In the genomic region with DNA sequence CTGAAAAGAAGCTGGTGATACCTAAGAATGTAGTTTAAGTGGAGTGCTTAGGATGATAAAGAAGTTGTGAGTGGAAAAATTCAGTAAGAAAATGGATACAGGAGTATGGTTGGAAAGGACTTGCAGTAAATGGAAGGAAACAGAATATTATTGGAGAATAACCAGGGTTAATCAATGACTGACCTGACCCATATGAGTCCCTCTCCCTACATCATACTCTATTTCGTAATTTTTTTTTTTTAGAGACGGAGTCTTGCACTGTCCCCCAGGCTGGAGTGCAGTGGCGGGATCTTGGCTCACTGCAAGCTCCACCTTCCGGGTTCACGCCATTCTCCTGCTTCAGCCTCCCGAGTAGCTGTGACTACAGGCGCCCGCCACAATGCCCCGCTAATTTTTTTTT, we compare ENCODE assay signal across 26 cellular contexts. TPM values are rescaled to one million over a fixed set of nuclear protein-coding genes. Genes with fewer than 3 reads are reported as not detected.
DNase-seq lines count a peak whose midpoint lies in the region; ATAC-seq, FAIRE-seq and TF ChIP-seq lines count a peak whose summit lies in the region.
"Had no signal": no experiment of that assay in that cellular context is flagged by ENCODE, and none has a peak within 500 bp of the region (broad histone marks: within the 10 kb centered on the region; RNA-seq: fewer than 3 reads in every experiment).

No MANE protein-coding gene starts in this region.

- TF ChIP-seq EP300 in HepG2 (IDR thresholded peaks at IDR 0.05; ENCODE audit: low read depth in 2 of 2, low read length in 2 of 2) (no peak), HepG2 (CRISPR knock-in tag; IDR thresholded peaks at IDR 0.05; ENCODE audit: borderline replicate concordance) (no peak), K562 (IDR thresholded peaks at IDR 0.05; ENCODE audit: low read length) (no peak)

- H3K9me2 ChIP-seq in GM23338 (ENCODE audit: insufficient read depth): no peaks in the 10 kb centered on the region

- POLR2A ChIA-PET in HepG2 (lab: Yijun Ruan, JAX): no interaction called here
- POLR2A ChIA-PET in K562 (lab: Yijun Ruan, JAX): interaction anchor here (0.9 kb wide), 1 partner anchor 14 kb away, joined by 3 read pairs; no protein-coding TSS in a partner anchor

- no peaks in the 10 kb centered on the region for H3K27me3 ChIP-seq in right lobe of liver
- no peaks in the 10 kb centered on the region for H3K27me3 ChIP-seq in HepG2 (ENCODE audit: control insufficient read depth in 1 of 2, insufficient read depth in 2 of 2, low read length in 2 of 2)
- no peaks in the 10 kb centered on the region for H3K27me3 ChIP-seq in GM23338 (ENCODE audit: insufficient read depth)
- no peaks in the 10 kb centered on the region for H3K27me3 ChIP-seq in K562 (ENCODE audit: control insufficient read depth in 2 of 2, insufficient read depth in 2 of 2, low read length in 2 of 2)
- H3K27me3 ChIP-seq: BLaER1 had no signal

- H3K4me3 ChIP-seq in right lobe of liver (no peak overlapping the region), HepG2 (replicated peaks in 1 of 3; ENCODE audit: insufficient read depth in 1 of 3, low read depth in 2 of 3, low read length in 3 of 3) (no peak overlapping the region), GM23338 (no peak overlapping the region), K562 (no peak overlapping the region)
- H3K4me3 ChIP-seq: BLaER1, HAP-1 had no signal

- H3K9ac ChIP-seq in HepG2 (ENCODE audit: insufficient read depth, low read depth, low read length) (no peak overlapping the region), K562 (ENCODE audit: insufficient read depth in 1 of 2, low read depth in 2 of 2, low read length in 2 of 2) (no peak overlapping the region)
- H3K9ac ChIP-seq: BLaER1 had no signal

- in situ Hi-C loops in HepG2 (cut with HindIII; ENCODE audit: extremely low pct_ligation_motif_present, low pct_unique_long_range_greater_than_20kb): no loop called here
- in situ Hi-C loops in K562 (cut with MboI): no loop called here

- H3K79me2 ChIP-seq in HepG2 (ENCODE audit: insufficient read depth, low read length) (no peaks in the 10 kb centered on the region), GM23338 (replicated peaks; ENCODE audit: insufficient read depth) (no peaks in the 10 kb centered on the region), K562 (ENCODE audit: control insufficient read depth, insufficient read depth, low read length) (no peaks in the 10 kb centered on the region)

- intact Hi-C loops in right lobe of liver (cut with DNase I): no loop called here
- intact Hi-C loops in HepG2 (cut with micrococcal nuclease; ENCODE audit: unreplicated experiment): no loop called here
- intact Hi-C loops in K562 (cut with micrococcal nuclease): no loop called here

- H3K4me3 Mint-ChIP-seq in GM23338: no peak overlapping the region
- H3K4me3 Mint-ChIP-seq: CD4-positive, alpha-beta T cell; HFFc6 had no signal

- H3K27me3 Mint-ChIP-seq in GM23338 (ENCODE audit: insufficient read depth, low read depth, poor library complexity): peaks cover 2% of the 10 kb centered on the region
- H3K27me3 Mint-ChIP-seq: CD4-positive, alpha-beta T cell had no signal

- H3K9me3 ChIP-seq in right lobe of liver (no peaks in the 10 kb centered on the region), HepG2 (ENCODE audit: low read length) (no peaks in the 10 kb centered on the region), K562 (replicated peaks; ENCODE audit: control insufficient read depth, insufficient read depth, low read depth, low read length) (no peaks in the 10 kb centered on the region)
- H3K9me3 ChIP-seq: BLaER1, HAP-1 had no signal

- H3K27ac Mint-ChIP-seq in GM23338: no peak overlapping the region
- H3K27ac Mint-ChIP-seq: CD4-positive, alpha-beta T cell; HFFc6 had no signal

- H3K4me2 ChIP-seq in HepG2 (ENCODE audit: low read depth, low read length) (no peak overlapping the region), GM23338 (no peak overlapping the region), K562 (ENCODE audit: insufficient read depth, low read length) (no peak overlapping the region)
- H3K4me2 ChIP-seq: BLaER1 had no signal

- peaks cover 4% of the 10 kb centered on the region; the same call in 1 of the 3 replicates for H3K9me3 Mint-ChIP-seq in GM23338
- H3K9me3 Mint-ChIP-seq: CD4-positive, alpha-beta T cell; HFFc6 had no signal

- BruUV-seq in HepG2 (replicated peaks; lab: Mats Ljungman, UMichigan) (no TSS peak), K562 (replicated peaks; lab: Mats Ljungman, UMichigan) (no TSS peak)

- no peaks in the 10 kb centered on the region for H3K4me1 Mint-ChIP-seq in GM23338

- TF ChIP-seq POLR2A in right lobe of liver (IDR thresholded peaks at IDR 0.05) (no peak), HepG2 (IDR thresholded peaks at IDR 0.05; ENCODE audit: insufficient read depth in 1 of 2, low read depth in 2 of 2, low read length in 2 of 2) (no peak), K562 (conservative IDR thresholded peaks at IDR 0.05) (no peak)

- H3K9me1 ChIP-seq in K562 (ENCODE audit: control insufficient read depth, insufficient read depth, low read length): no peaks in the 10 kb centered on the region

- H3K27ac ChIP-seq in right lobe of liver (no peak overlapping the region), HepG2 (ENCODE audit: extremely low read length, insufficient read depth, low read length) (no peak overlapping the region), GM23338 (ENCODE audit: low read depth) (peak overlapping the region; percentile 0; the same call in 1 of the 2 replicates), K562 (ENCODE audit: extremely low read depth, low read depth, low read length) (no peak overlapping the region)
- H3K27ac ChIP-seq: BLaER1, C4-2B had no signal

- TF ChIP-seq CTCF in right lobe of liver (IDR thresholded peaks at IDR 0.05) (no peak), HepG2 (CRISPR knock-in tag; IDR thresholded peaks at IDR 0.05) (no peak), GM23338 (conservative IDR thresholded peaks at IDR 0.05; ENCODE audit: low read depth in 2 of 2) (no peak), K562 (IDR thresholded peaks at IDR 0.05 in 2 of 3, conservative IDR thresholded peaks at IDR 0.05 in 1 of 3; ENCODE audit: insufficient read depth in 2 of 3, low read depth in 1 of 3, low read length in 3 of 3) (no peak)

- H2AFZ ChIP-seq in HepG2 (ENCODE audit: low read length) (no peak overlapping the region), GM23338 (no peak overlapping the region), K562 (ENCODE audit: low read depth, low read length) (no peak overlapping the region)

- ATAC-seq in right lobe of liver (peak in 3 of 4 donors; percentile 49 to 77 (median 65)), HepG2 (no peak), GM23338 (no peak), K562 (no peak), left lobe of liver (peak; percentile 49), HG03196 (IDR thresholded peaks at IDR 0.05; ENCODE audit: unreplicated experiment) (no peak)

- H3K4me1 ChIP-seq in right lobe of liver: peaks cover 0 to 10% (median 4%) of the 10 kb centered on the region in 4 donors
- H3K4me1 ChIP-seq in HepG2 (ENCODE audit: insufficient read depth, low read length): peaks cover 10% of the 10 kb centered on the region
- no peaks in the 10 kb centered on the region for H3K4me1 ChIP-seq in GM23338 (ENCODE audit: insufficient read depth)
- no peaks in the 10 kb centered on the region for H3K4me1 ChIP-seq in K562 (replicated peaks in 1 of 2; ENCODE audit: control insufficient read depth in 2 of 2, insufficient read depth in 2 of 2, low read length in 2 of 2)
- H3K4me1 ChIP-seq: BLaER1, HAP-1 had no signal

- WGBS in right lobe of liver (ENCODE audit: insufficient coverage, low coverage, low lambda C conversion rate, missing lambda C conversion rate): 70% methylated on average over 9 of the region's 9 CpGs
- WGBS in HepG2 (ENCODE audit: low lambda C conversion rate): 95% methylated on average over 9 of the region's 9 CpGs
- 93% methylated on average over 9 of the region's 9 CpGs for WGBS in K562 (ENCODE audit: insufficient coverage, low coverage, missing lambda C conversion rate)

- TF ChIP-seq RAD21 in HepG2 (CRISPR knock-in tag; IDR thresholded peaks at IDR 0.05): no peak
- no peak for TF ChIP-seq RAD21 in K562 (CRISPR knock-in tag; conservative IDR thresholded peaks at IDR 0.05 in 1 of 2, IDR thresholded peaks at IDR 0.05 in 1 of 2)

- no peaks in the 10 kb centered on the region; the same call in none of the 2 replicates for H3F3A ChIP-seq in GM23338 (replicated peaks; ENCODE audit: low read depth)

- CTCF ChIA-PET in HepG2 (lab: Yijun Ruan, JAX; ENCODE audit: low intra/inter-chr PET ratio, low total read pairs) (no interaction called here), K562 (lab: Yijun Ruan, JAX; ENCODE audit: low intra/inter-chr PET ratio) (no interaction called here)

- FAIRE-seq in HepG2 (lab: Jason Lieb, UNC) (no peak), K562 (lab: Jason Lieb, UNC) (no peak)
- FAIRE-seq: GM12891, GM18507, H54 had no signal

- H4K20me1 ChIP-seq in HepG2 (ENCODE audit: insufficient read depth, low read length) (no peaks in the 10 kb centered on the region), GM23338 (replicated peaks; ENCODE audit: insufficient read depth) (no peaks in the 10 kb centered on the region), K562 (replicated peaks; ENCODE audit: control insufficient read depth, insufficient read depth, low read length) (no peaks in the 10 kb centered on the region)
- H4K20me1 ChIP-seq: BLaER1 had no signal

- peaks cover 51% of the 10 kb centered on the region for H3K36me3 Mint-ChIP-seq in GM23338 (ENCODE audit: low read depth)

- H3K36me3 ChIP-seq in right lobe of liver (peaks cover 0 to 18% (median 3%) of the 10 kb centered on the region in 4 donors), HepG2 (replicated peaks in 1 of 2; ENCODE audit: control insufficient read depth in 1 of 2, insufficient read depth in 2 of 2, low read length in 2 of 2) (peaks cover 2 to 21% of the 10 kb centered on the region in 2 experiments; a peak in 3 of 5 replicates), GM23338 (ENCODE audit: insufficient read depth) (peaks cover 34% of the 10 kb centered on the region), K562 (ENCODE audit: control insufficient read depth, insufficient read depth, low read length) (peaks cover 32% of the 10 kb centered on the region; the same call in 2 of the 3 replicates)

- DNase-seq in right lobe of liver: no peak
- DNase-seq in HepG2 (ENCODE audit: low spot score): no peak
- no peak for DNase-seq in GM23338 (ENCODE audit: low spot score)
- no peak for DNase-seq in K562 (ENCODE audit: extremely low read depth in 1 of 4, low spot score in 3 of 4)
- no peak for DNase-seq in left lobe of liver (ENCODE audit: low spot score)
- DNase-seq in midbrain (lab: John Stamatoyannopoulos, UW): no peak
- DNase-seq in mesenteric fat pad (ENCODE audit: low spot score): no peak
- DNase-seq: Calu3; CD4-positive, alpha-beta T cell; COR-L47; DMS53; DMS79 treated with DMSO at 0.1 percent for 48 hours; GF-D8; GOT3; HFFc6 had no signal

RNA-seq across cellular contexts. Expression of gene ENSA, which starts 33.4 kb away (rescaled TPM):
- 100 to 1,000 TPM in 2 of 6 experiments, 10 to 100 TPM in 4; 60.4 to 166 (median 71.2) TPM for total RNA-seq in right lobe of liver
- 111 and 137 TPM in 2 replicates for total RNA-seq in HepG2 (2016; rRNA removed; fragmentation: Illumina TruSeq; extraction: Trizol)
- total RNA-seq in HepG2 (2016; cell fraction: cytosol; rRNA removed; fragmentation: Illumina TruSeq; extraction: Trizol; ENCODE audit: low read depth): 32.7 and 33.3 TPM in 2 replicates
- total RNA-seq in HepG2 (2016; cell fraction: insoluble cytoplasmic fraction; rRNA removed; fragmentation: Illumina TruSeq; extraction: Trizol): 104 and 136 TPM in 2 replicates
- total RNA-seq in HepG2 (2016; cell fraction: membrane; rRNA removed; fragmentation: Illumina TruSeq; extraction: Trizol): 71.0 and 79.7 TPM in 2 replicates
- 59.2 and 64.7 TPM in 2 replicates for total RNA-seq in HepG2 (2016; cell fraction: nucleus; rRNA removed; fragmentation: Illumina TruSeq; extraction: Trizol)
- 54.5 and 55.1 TPM in 2 replicates for polyA plus RNA-seq in HepG2 (2011; rRNA removed)
- polyA plus RNA-seq in HepG2 (2011; cell fraction: cytosol; rRNA removed): 35.3 and 39.9 TPM in 2 replicates
- polyA plus RNA-seq in HepG2 (2011; cell fraction: nucleus; rRNA removed): 18.3 and 19.1 TPM in 2 replicates
- polyA plus RNA-seq in HepG2 (2012): 68.7 and 69.6 TPM in 2 replicates
- polyA plus RNA-seq in HepG2 (2016; cell fraction: cytosol; fragmentation: Illumina TruSeq; extraction: Trizol; ENCODE audit: low read depth): 46.8 and 50.7 TPM in 2 replicates
- polyA plus RNA-seq in HepG2 (2016; cell fraction: insoluble cytoplasmic fraction; fragmentation: Illumina TruSeq; extraction: Trizol; ENCODE audit: low read depth): 203 and 211 TPM in 2 replicates
- polyA plus RNA-seq in HepG2 (2016; cell fraction: membrane; fragmentation: Illumina TruSeq; extraction: Trizol; ENCODE audit: low read depth): 87.0 and 96.1 TPM in 2 replicates
- 97.2 and 103 TPM in 2 replicates for polyA plus RNA-seq in HepG2 (2016; cell fraction: nucleus; fragmentation: Illumina TruSeq; extraction: Trizol; ENCODE audit: insufficient read depth, low read depth)
- polyA minus RNA-seq in HepG2 (2011; rRNA and poly(A)+ RNA removed; ENCODE audit: low replicate concordance): 25.8 and 53.2 TPM in 2 replicates
- polyA minus RNA-seq in HepG2 (2011; cell fraction: cytosol; rRNA and poly(A)+ RNA removed): 16.0 and 18.2 TPM in 2 replicates
- 34.9 and 47.6 TPM in 2 replicates for polyA minus RNA-seq in HepG2 (2011; cell fraction: nucleus; rRNA and poly(A)+ RNA removed)
- total RNA-seq in GM23338 (2014; rRNA removed; shearing (Covaris generic)): 143 and 200 TPM in 2 replicates
- 114 and 121 TPM in 2 replicates for polyA plus RNA-seq in GM23338 (2016; fragmentation: Nextera tagmentation; extraction: Ambion mirVana)
- total RNA-seq in K562 (2011; cell fraction: chromatin; rRNA removed; ENCODE audit: low replicate concordance): 86.7 and 153 TPM in 2 replicates
- 54.7 and 57.9 TPM in 2 replicates for total RNA-seq in K562 (2011; cell fraction: nucleolus; rRNA removed)
- total RNA-seq in K562 (2011; cell fraction: nucleoplasm; rRNA removed): 124 and 201 TPM in 2 replicates
- total RNA-seq in K562 (2014; rRNA removed): 147 and 163 TPM in 2 replicates
- 196 and 198 TPM in 2 replicates for total RNA-seq in K562 (2014; rRNA removed; fragmentation: Illumina TruSeq; extraction: Trizol)
- total RNA-seq in K562 (2015; rRNA removed; fragmentation: Illumina TruSeq; extraction: Trizol): 183 and 188 TPM in 2 replicates
- 203 and 219 TPM in 2 replicates for total RNA-seq in K562 (2021)
- 133 and 156 TPM in 2 replicates for polyA plus RNA-seq in K562 (2011; rRNA removed)
- polyA plus RNA-seq in K562 (2011; cell fraction: cytosol; rRNA removed): 116 and 118 TPM in 2 replicates
- 47.5 and 50.4 TPM in 2 replicates for polyA plus RNA-seq in K562 (2011; cell fraction: nucleus; rRNA removed)
- 174 and 197 TPM in 2 replicates for polyA plus RNA-seq in K562 (2012)
- polyA plus RNA-seq in K562 (2014; fragmentation: Illumina TruSeq; extraction: Trizol): 565 and 605 TPM in 2 replicates
- 10 to 100 TPM; 68.1 to 93.9 TPM for polyA plus RNA-seq in K562 (2014; fragmentation: Nextera tagmentation; extraction: Ambion mirVana)
- 197 and 354 TPM in 2 replicates for polyA plus RNA-seq in K562 (2014; rRNA removed)
- 60.6 and 80.0 TPM in 2 replicates for polyA minus RNA-seq in K562 (2011; rRNA and poly(A)+ RNA removed)
- polyA minus RNA-seq in K562 (2011; cell fraction: cytosol; rRNA and poly(A)+ RNA removed): 32.9 and 35.0 TPM in 2 replicates
- 22.9 and 51.1 TPM in 2 replicates for polyA minus RNA-seq in K562 (2011; cell fraction: nucleus; rRNA and poly(A)+ RNA removed)
- 63.4 TPM for total RNA-seq in left lobe of liver
- total RNA-seq in mesenteric fat pad: 138 TPM

RNA-seq across cellular contexts. Expression of gene GOLPH3L, which starts 34.1 kb away (rescaled TPM):
- total RNA-seq in right lobe of liver (10 to 100 TPM in 4 of 6 experiments, 1 to 10 TPM in 2; 4.1 to 15.3 (median 11.2) TPM), HepG2 (2016; rRNA removed; fragmentation: Illumina TruSeq; extraction: Trizol) (12.8 and 19.3 TPM in 2 replicates), K562 (2014; rRNA removed) (8.1 and 8.8 TPM in 2 replicates), K562 (2014; rRNA removed; fragmentation: Illumina TruSeq; extraction: Trizol) (25.3 and 30.3 TPM in 2 replicates), K562 (2015; rRNA removed; fragmentation: Illumina TruSeq; extraction: Trizol) (19.4 and 21.2 TPM in 2 replicates), K562 (2021) (21.3 and 21.4 TPM in 2 replicates), left lobe of liver (10.2 TPM), mesenteric fat pad (19.1 TPM)
- 3.3 and 4.3 TPM in 2 replicates for total RNA-seq in HepG2 (2016; cell fraction: cytosol; rRNA removed; fragmentation: Illumina TruSeq; extraction: Trizol; ENCODE audit: low read depth)
- total RNA-seq in HepG2 (2016; cell fraction: insoluble cytoplasmic fraction; rRNA removed; fragmentation: Illumina TruSeq; extraction: Trizol): 12.3 and 19.1 TPM in 2 replicates
- 8.7 and 9.3 TPM in 2 replicates for total RNA-seq in HepG2 (2016; cell fraction: membrane; rRNA removed; fragmentation: Illumina TruSeq; extraction: Trizol)
- total RNA-seq in HepG2 (2016; cell fraction: nucleus; rRNA removed; fragmentation: Illumina TruSeq; extraction: Trizol): 7.7 and 10.1 TPM in 2 replicates
- polyA plus RNA-seq in HepG2 (2011; rRNA removed) (6.6 and 8.2 TPM in 2 replicates), GM23338 (2016; fragmentation: Nextera tagmentation; extraction: Ambion mirVana) (23.5 and 24.6 TPM in 2 replicates), K562 (2011; rRNA removed) (37.5 and 42.1 TPM in 2 replicates), K562 (2014; fragmentation: Illumina TruSeq; extraction: Trizol) (26.8 and 29.7 TPM in 2 replicates), K562 (2014; fragmentation: Nextera tagmentation; extraction: Ambion mirVana) (10 to 100 TPM; 16.8 to 21.9 TPM), K562 (2014; rRNA removed) (18.6 and 21.6 TPM in 2 replicates)
- polyA plus RNA-seq in HepG2 (2011; cell fraction: cytosol; rRNA removed): 4.6 and 5.6 TPM in 2 replicates
- polyA plus RNA-seq in HepG2 (2011; cell fraction: nucleus; rRNA removed): 1.5 and 2.1 TPM in 2 replicates
- 9.0 and 11.6 TPM in 2 replicates for polyA plus RNA-seq in HepG2 (2012)
- polyA plus RNA-seq in HepG2 (2016; cell fraction: cytosol; fragmentation: Illumina TruSeq; extraction: Trizol; ENCODE audit: low read depth): 1.8 and 2.2 TPM in 2 replicates
- polyA plus RNA-seq in HepG2 (2016; cell fraction: insoluble cytoplasmic fraction; fragmentation: Illumina TruSeq; extraction: Trizol; ENCODE audit: low read depth): 23.2 and 27.6 TPM in 2 replicates
- polyA plus RNA-seq in HepG2 (2016; cell fraction: membrane; fragmentation: Illumina TruSeq; extraction: Trizol; ENCODE audit: low read depth): 5.9 and 6.0 TPM in 2 replicates
- polyA plus RNA-seq in HepG2 (2016; cell fraction: nucleus; fragmentation: Illumina TruSeq; extraction: Trizol; ENCODE audit: insufficient read depth, low read depth): 12.1 and 14.1 TPM in 2 replicates
- polyA minus RNA-seq in HepG2 (2011; rRNA and poly(A)+ RNA removed; ENCODE audit: low replicate concordance): 6.3 and 11.8 TPM in 2 replicates
- polyA minus RNA-seq in HepG2 (2011; cell fraction: cytosol; rRNA and poly(A)+ RNA removed): 12.8 and 15.2 TPM in 2 replicates
- 9.5 and 12.3 TPM in 2 replicates for polyA minus RNA-seq in HepG2 (2011; cell fraction: nucleus; rRNA and poly(A)+ RNA removed)
- total RNA-seq in GM23338 (2014; rRNA removed; shearing (Covaris generic)): 28.9 and 29.6 TPM in 2 replicates
- 15.8 and 40.1 TPM in 2 replicates for total RNA-seq in K562 (2011; cell fraction: chromatin; rRNA removed; ENCODE audit: low replicate concordance)
- 11.8 and 12.5 TPM in 2 replicates for total RNA-seq in K562 (2011; cell fraction: nucleolus; rRNA removed)
- total RNA-seq in K562 (2011; cell fraction: nucleoplasm; rRNA removed): 16.7 and 23.1 TPM in 2 replicates
- 11.7 and 20.0 TPM in 2 replicates for polyA plus RNA-seq in K562 (2011; cell fraction: cytosol; rRNA removed)
- 7.3 and 9.5 TPM in 2 replicates for polyA plus RNA-seq in K562 (2011; cell fraction: nucleus; rRNA removed)
- polyA plus RNA-seq in K562 (2012): 26.5 and 34.6 TPM in 2 replicates
- polyA minus RNA-seq in K562 (2011; rRNA and poly(A)+ RNA removed): 69.1 and 75.4 TPM in 2 replicates
- polyA minus RNA-seq in K562 (2011; cell fraction: cytosol; rRNA and poly(A)+ RNA removed): 23.8 and 27.6 TPM in 2 replicates
- polyA minus RNA-seq in K562 (2011; cell fraction: nucleus; rRNA and poly(A)+ RNA removed): 6.1 and 16.4 TPM in 2 replicates

RNA-seq across cellular contexts. Expression of gene HORMAD1, which starts 57.9 kb away (rescaled TPM):
- under 1 TPM in 3 of 6 experiments, not detected in 3; 0.22 to 0.47 (median 0.25) TPM for total RNA-seq in right lobe of liver
- not detected in 2 replicates for total RNA-seq in HepG2 (2016; rRNA removed; fragmentation: Illumina TruSeq; extraction: Trizol)
- not detected in 2 replicates for total RNA-seq in HepG2 (2016; cell fraction: cytosol; rRNA removed; fragmentation: Illumina TruSeq; extraction: Trizol; ENCODE audit: low read depth)
- not detected in 2 replicates for total RNA-seq in HepG2 (2016; cell fraction: insoluble cytoplasmic fraction; rRNA removed; fragmentation: Illumina TruSeq; extraction: Trizol)
- not detected in 2 replicates for total RNA-seq in HepG2 (2016; cell fraction: membrane; rRNA removed; fragmentation: Illumina TruSeq; extraction: Trizol)
- total RNA-seq in HepG2 (2016; cell fraction: nucleus; rRNA removed; fragmentation: Illumina TruSeq; extraction: Trizol): not detected in 2 replicates
- polyA plus RNA-seq in HepG2 (2011; rRNA removed): not detected in 2 replicates
- polyA plus RNA-seq in HepG2 (2011; cell fraction: cytosol; rRNA removed): not detected in 2 replicates
- polyA plus RNA-seq in HepG2 (2011; cell fraction: nucleus; rRNA removed): not detected in 2 replicates
- not detected in 2 replicates for polyA plus RNA-seq in HepG2 (2012)
- polyA plus RNA-seq in HepG2 (2016; cell fraction: cytosol; fragmentation: Illumina TruSeq; extraction: Trizol; ENCODE audit: low read depth): not detected in 2 replicates
- not detected in 2 replicates for polyA plus RNA-seq in HepG2 (2016; cell fraction: insoluble cytoplasmic fraction; fragmentation: Illumina TruSeq; extraction: Trizol; ENCODE audit: low read depth)
- polyA plus RNA-seq in HepG2 (2016; cell fraction: membrane; fragmentation: Illumina TruSeq; extraction: Trizol; ENCODE audit: low read depth): not detected in 2 replicates
- polyA plus RNA-seq in HepG2 (2016; cell fraction: nucleus; fragmentation: Illumina TruSeq; extraction: Trizol; ENCODE audit: insufficient read depth, low read depth): not detected in 2 replicates
- polyA minus RNA-seq in HepG2 (2011; rRNA and poly(A)+ RNA removed; ENCODE audit: low replicate concordance): 1.1 TPM in 1 of 2 replicates, not detected in the other
- not detected in 2 replicates for polyA minus RNA-seq in HepG2 (2011; cell fraction: cytosol; rRNA and poly(A)+ RNA removed)
- polyA minus RNA-seq in HepG2 (2011; cell fraction: nucleus; rRNA and poly(A)+ RNA removed): not detected in 2 replicates
- total RNA-seq in GM23338 (2014; rRNA removed; shearing (Covaris generic)): not detected in 2 replicates
- polyA plus RNA-seq in GM23338 (2016; fragmentation: Nextera tagmentation; extraction: Ambion mirVana): not detected in 2 replicates
- total RNA-seq in K562 (2011; cell fraction: chromatin; rRNA removed; ENCODE audit: low replicate concordance): not detected in 2 replicates
- total RNA-seq in K562 (2011; cell fraction: nucleolus; rRNA removed): not detected in 2 replicates
- total RNA-seq in K562 (2011; cell fraction: nucleoplasm; rRNA removed): not detected in 2 replicates
- not detected in 2 replicates for total RNA-seq in K562 (2014; rRNA removed)
- not detected in 2 replicates for total RNA-seq in K562 (2014; rRNA removed; fragmentation: Illumina TruSeq; extraction: Trizol)
- not detected in 2 replicates for total RNA-seq in K562 (2015; rRNA removed; fragmentation: Illumina TruSeq; extraction: Trizol)
- total RNA-seq in K562 (2021): not detected in 2 replicates
- polyA plus RNA-seq in K562 (2011; rRNA removed): not detected in 2 replicates
- polyA plus RNA-seq in K562 (2011; cell fraction: cytosol; rRNA removed): not detected in 2 replicates
- not detected in 2 replicates for polyA plus RNA-seq in K562 (2011; cell fraction: nucleus; rRNA removed)
- not detected in 2 replicates for polyA plus RNA-seq in K562 (2012)
- polyA plus RNA-seq in K562 (2014; fragmentation: Illumina TruSeq; extraction: Trizol): not detected in 2 replicates
- polyA plus RNA-seq in K562 (2014; fragmentation: Nextera tagmentation; extraction: Ambion mirVana): not detected
- not detected in 2 replicates for polyA plus RNA-seq in K562 (2014; rRNA removed)
- polyA minus RNA-seq in K562 (2011; rRNA and poly(A)+ RNA removed): not detected in 2 replicates
- not detected in 2 replicates for polyA minus RNA-seq in K562 (2011; cell fraction: cytosol; rRNA and poly(A)+ RNA removed)
- not detected in 2 replicates for polyA minus RNA-seq in K562 (2011; cell fraction: nucleus; rRNA and poly(A)+ RNA removed)
- total RNA-seq in left lobe of liver: 0.13 TPM
- 0.29 TPM for total RNA-seq in mesenteric fat pad
- total RNA-seq: A172; A673; Calu3; CD4-positive, alpha-beta T cell; Daoy; G401; HFFc6 had no signal

Comparison
In these comparisons a context has a peak if more than half of its experiments do, and no peak if none do; other contexts are left out.
1. ATAC-seq: peak in right lobe of liver (3 of 4) and left lobe of liver (single experiment); none in HepG2 (single experiment), GM23338 (single experiment), K562 (single experiment) and HG03196 (single experiment).